In genomic region chr4:98474408-98474844, GRCh38 we compare ENCODE assay signal across 15 cellular contexts.
DNase-seq lines count a peak whose midpoint lies in the region; ATAC-seq and TF ChIP-seq lines count a peak whose summit lies in the region.
"Had no signal": no experiment of that assay in that cellular context is flagged by ENCODE, and none has a peak within 500 bp of the region (broad histone marks: within the 10 kb centered on the region; RNA-seq: fewer than 3 reads in every experiment).

No MANE protein-coding gene starts in this region.

- TF ChIP-seq CTCF in astrocyte of the spinal cord (IDR thresholded peaks at IDR 0.05; ENCODE audit: low read depth, low read length) = no peak

- DNase-seq in NK-92 treated with Interleukin-12 subunit alpha and Interleukin-12 subunit beta, amount 100 ng/mL, for 24 hours (lab: John Stamatoyannopoulos, UW) = peak; percentile 15
- DNase-seq in NK-92 (lab: John Stamatoyannopoulos, UW; ENCODE audit: unreplicated experiment) (no peak), HT1080 (ENCODE audit: low read depth) (peak; percentile 86), astrocyte of the spinal cord (ENCODE audit: low read depth, low spot score) (peak; percentile 59), kidney glomerular epithelial cell (lab: John Stamatoyannopoulos, UW) (peak; percentile 55), activated gamma-delta T cell treated with Interleukin-2 at 50 U/mL for 16 hours (no peak), NCI-H2171 (lab: John Stamatoyannopoulos, UW) (no peak)
- DNase-seq: activated CD4-positive, alpha-beta T cell treated with anti-CD3 and anti-CD28 coated beads for 1 hour; activated naive CD4-positive, alpha-beta T cell treated with Interleukin-2 at 50 U/mL for 16 hours; DMS153; MM.1S; posterior cingulate gyrus; substantia nigra had no signal

- no peak overlapping the region for H3K4me3 ChIP-seq in astrocyte of the spinal cord (ENCODE audit: low read depth, low read length)
- H3K4me3 ChIP-seq: SK-N-MC had no signal

- no peak for ATAC-seq in GM21381 (IDR thresholded peaks at IDR 0.05; ENCODE audit: unreplicated experiment)

- in situ Hi-C loops in astrocyte of the spinal cord (cut with HindIII; ENCODE audit: low sequenced_read_pairs) = no loop called here

Comparison
In these comparisons a context has a peak if more than half of its experiments do, and no peak if none do; other contexts are left out.
1. DNase-seq: peak in NK-92 treated with Interleukin-12 subunit alpha and Interleukin-12 subunit beta, amount 100 ng/mL, for 24 hours (single experiment), HT1080 (single experiment), astrocyte of the spinal cord (single experiment) and kidney glomerular epithelial cell (single experiment); none in NK-92 (single experiment), activated gamma-delta T cell treated with Interleukin-2 at 50 U/mL for 16 hours (single experiment) and NCI-H2171 (single experiment).